In the genomic region with DNA sequence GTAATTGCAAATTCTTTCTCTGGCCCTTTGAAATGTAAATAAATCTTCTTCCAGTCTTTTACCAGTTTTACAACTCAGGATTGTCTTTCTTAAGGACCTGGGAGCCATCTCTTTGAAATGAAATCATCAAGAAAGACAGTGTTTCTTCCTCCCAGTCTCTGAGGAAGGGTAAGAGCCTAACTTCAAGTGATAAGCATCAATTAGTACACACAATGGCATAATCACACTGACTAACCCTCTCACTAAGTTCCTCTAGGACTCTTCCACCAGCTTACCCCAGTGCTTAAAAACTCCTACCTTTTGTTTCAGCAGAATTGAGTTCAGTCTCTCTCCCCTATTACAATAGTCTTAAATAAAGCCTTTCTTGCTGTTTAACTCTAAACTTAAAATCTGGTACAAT, we compare ENCODE assay signal across 1 cellular context.
TF ChIP-seq lines count a peak whose summit lies in the region.

No MANE protein-coding gene starts in this region.

TF ChIP-seq in WTC11, 78 proteins besides CTCF, POLR2A, EP300 and RAD21 (continued from another document):
- TF ChIP-seq, protein P1, sequence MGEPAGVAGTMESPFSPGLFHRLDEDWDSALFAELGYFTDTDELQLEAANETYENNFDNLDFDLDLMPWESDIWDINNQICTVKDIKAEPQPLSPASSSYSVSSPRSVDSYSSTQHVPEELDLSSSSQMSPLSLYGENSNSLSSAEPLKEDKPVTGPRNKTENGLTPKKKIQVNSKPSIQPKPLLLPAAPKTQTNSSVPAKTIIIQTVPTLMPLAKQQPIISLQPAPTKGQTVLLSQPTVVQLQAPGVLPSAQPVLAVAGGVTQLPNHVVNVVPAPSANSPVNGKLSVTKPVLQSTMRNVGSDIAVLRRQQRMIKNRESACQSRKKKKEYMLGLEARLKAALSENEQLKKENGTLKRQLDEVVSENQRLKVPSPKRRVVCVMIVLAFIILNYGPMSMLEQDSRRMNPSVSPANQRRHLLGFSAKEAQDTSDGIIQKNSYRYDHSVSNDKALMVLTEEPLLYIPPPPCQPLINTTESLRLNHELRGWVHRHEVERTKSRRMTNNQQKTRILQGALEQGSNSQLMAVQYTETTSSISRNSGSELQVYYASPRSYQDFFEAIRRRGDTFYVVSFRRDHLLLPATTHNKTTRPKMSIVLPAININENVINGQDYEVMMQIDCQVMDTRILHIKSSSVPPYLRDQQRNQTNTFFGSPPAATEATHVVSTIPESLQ (CRISPR knock-in tag; IDR thresholded peaks at IDR 0.05): no peak
- no peak for TF ChIP-seq FOXJ3 (CRISPR knock-in tag; IDR thresholded peaks at IDR 0.05; ENCODE audit: borderline replicate concordance)
- TF ChIP-seq AR (CRISPR knock-in tag; IDR thresholded peaks at IDR 0.05): no peak
- no peak for TF ChIP-seq RORB (CRISPR knock-in tag; IDR thresholded peaks at IDR 0.05)
- TF ChIP-seq ZNF281 (CRISPR knock-in tag; IDR thresholded peaks at IDR 0.05): no peak
- TF ChIP-seq JAZF1 (CRISPR knock-in tag; IDR thresholded peaks at IDR 0.05): no peak
